Comparison of ENCODE assay signal across 8 cellular contexts in the genomic region with DNA sequence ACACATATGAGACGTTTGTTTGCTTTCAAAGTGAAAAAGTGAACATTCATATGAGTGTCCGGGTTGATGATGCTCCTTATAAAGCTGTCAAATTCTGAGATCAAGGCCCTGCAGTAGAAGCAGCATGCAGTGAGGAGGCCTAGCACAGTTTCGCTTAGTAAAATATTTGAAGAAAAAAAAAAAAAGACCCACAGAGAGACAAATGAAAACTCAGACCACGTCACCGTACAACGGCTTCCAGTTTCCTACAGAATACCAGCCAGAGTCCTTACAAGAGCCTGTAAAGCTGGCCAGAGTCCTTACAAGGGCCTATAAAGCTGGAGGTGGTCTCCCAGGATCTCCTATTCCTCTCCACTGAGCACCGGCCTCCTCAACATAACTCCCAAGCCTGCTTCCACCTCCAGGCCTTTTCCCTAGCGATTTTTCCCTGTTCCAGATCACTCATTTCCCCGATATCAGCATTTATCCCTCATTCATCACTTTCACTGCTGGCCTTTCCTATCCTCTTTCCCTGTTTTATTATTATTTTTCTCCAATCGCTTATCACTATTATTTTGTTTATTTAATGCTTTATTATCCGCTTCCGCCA. TPM values are rescaled to one million over a fixed set of nuclear protein-coding genes. Genes with fewer than 3 reads are reported as not detected.
DNase-seq lines count a peak whose midpoint lies in the region; ATAC-seq and TF ChIP-seq lines count a peak whose summit lies in the region.

No MANE protein-coding gene starts in this region.

- H3K4me2 ChIP-seq in DND-41 (ENCODE audit: insufficient read depth, low read length), result peak overlapping the region; percentile 71

- DNase-seq in DND-41, result peak; percentile 65
- peak; percentile 61 to 76 for DNase-seq in SJSA1 (ENCODE audit: low read depth in 1 of 2, low spot score in 2 of 2)
- peak; percentile 41 for DNase-seq in cerebellum (ENCODE audit: low spot score)
- DNase-seq in lung microvascular endothelial cell (ENCODE audit: low read depth in 2 of 2), result peak; percentile 16 to 64
- no peak for DNase-seq in NCI-H2107 (lab: John Stamatoyannopoulos, UW)

- TF ChIP-seq CTCF in DND-41 (IDR thresholded peaks at IDR 0.05; ENCODE audit: borderline replicate concordance, extremely low read depth, low read length, poor library complexity, severe bottlenecking), result no peak

- H3K9ac ChIP-seq in DND-41 (ENCODE audit: low read depth, low read length) (peak overlapping the region; percentile 90), stomach smooth muscle (ENCODE audit: low read length in 2 of 2) (peak overlapping the region; percentile 87 to 95)

- H2AFZ ChIP-seq in DND-41 (ENCODE audit: low read depth, low read length), result peak overlapping the region; percentile 70

- no peaks in the 10 kb centered on the region for H4K20me1 ChIP-seq in DND-41 (ENCODE audit: insufficient read depth, low read length)

- peaks cover 14% of the 10 kb centered on the region for H3K36me3 ChIP-seq in DND-41 (ENCODE audit: insufficient read depth, low read length)
- H3K36me3 ChIP-seq in SJSA1, result peaks cover 19% of the 10 kb centered on the region
- peaks cover 0 to 4% of the 10 kb centered on the region in 2 donors for H3K36me3 ChIP-seq in stomach smooth muscle (ENCODE audit: control insufficient read depth in 2 of 2, insufficient read depth in 2 of 2, low read length in 2 of 2)

- no peak for ATAC-seq in DND-41 (ENCODE audit: insufficient read depth, low read depth)
- ATAC-seq in HG03280 (IDR thresholded peaks at IDR 0.05; ENCODE audit: unreplicated experiment), result peak; percentile 23
- ATAC-seq in HG03571 (IDR thresholded peaks at IDR 0.05; ENCODE audit: unreplicated experiment), result no peak

- H3K79me2 ChIP-seq in DND-41 (ENCODE audit: insufficient read depth, low read length), result peaks cover 35% of the 10 kb centered on the region

- H3K4me3 ChIP-seq in DND-41 (ENCODE audit: low read depth in 1 of 2, low read length in 2 of 2) (peak overlapping the region; percentile 86 to 90; a peak in 3 of 4 replicates), SJSA1 (peak overlapping the region; percentile 71), stomach smooth muscle (ENCODE audit: low read length in 2 of 2) (peak overlapping the region; percentile 92 to 93)

- H3K9me3 ChIP-seq in DND-41 (ENCODE audit: insufficient read depth, low read length, severe bottlenecking), result no peaks in the 10 kb centered on the region
- H3K9me3 ChIP-seq in SJSA1 (replicated peaks), result no peaks in the 10 kb centered on the region
- H3K9me3 ChIP-seq in stomach smooth muscle (ENCODE audit: control insufficient read depth in 2 of 2, low read length in 2 of 2), result no peaks in the 10 kb centered on the region

- H3K4me1 ChIP-seq in DND-41 (ENCODE audit: insufficient read depth, low read length) (peaks cover 76% of the 10 kb centered on the region), SJSA1 (replicated peaks) (peaks cover 25% of the 10 kb centered on the region), stomach smooth muscle (ENCODE audit: control insufficient read depth, insufficient read depth, low read length) (peaks cover 28% of the 10 kb centered on the region)

- H3K27me3 ChIP-seq in DND-41 (ENCODE audit: insufficient read depth, low read length, poor library complexity) (no peaks in the 10 kb centered on the region), SJSA1 (replicated peaks) (no peaks in the 10 kb centered on the region), stomach smooth muscle (ENCODE audit: control insufficient read depth in 1 of 2, insufficient read depth in 2 of 2, low read length in 2 of 2) (no peaks in the 10 kb centered on the region)

- H3K27ac ChIP-seq in DND-41 (ENCODE audit: low read length) (peak overlapping the region; percentile 85), SJSA1 (peak overlapping the region; percentile 89), stomach smooth muscle (ENCODE audit: low read length) (peak overlapping the region; percentile 96)

RNA-seq across cellular contexts. Expression of gene HMGN4, which starts 1.5 kb away (rescaled TPM):
- 110 TPM in 2 replicates for total RNA-seq in SJSA1 (2014; rRNA removed; shearing (Covaris generic))
- total RNA-seq in cerebellum (35.7 TPM), lung microvascular endothelial cell (45.5 and 52.4 TPM in 2 replicates)

RNA-seq across cellular contexts. Expression of gene BTN1A1, which starts 36.6 kb away (rescaled TPM):
- not detected in 2 replicates for total RNA-seq in SJSA1 (2014; rRNA removed; shearing (Covaris generic))
- total RNA-seq in cerebellum, result not detected
- not detected in 2 replicates for total RNA-seq in lung microvascular endothelial cell
